15 cellular contexts compared by ENCODE assay signal in the genomic region with DNA sequence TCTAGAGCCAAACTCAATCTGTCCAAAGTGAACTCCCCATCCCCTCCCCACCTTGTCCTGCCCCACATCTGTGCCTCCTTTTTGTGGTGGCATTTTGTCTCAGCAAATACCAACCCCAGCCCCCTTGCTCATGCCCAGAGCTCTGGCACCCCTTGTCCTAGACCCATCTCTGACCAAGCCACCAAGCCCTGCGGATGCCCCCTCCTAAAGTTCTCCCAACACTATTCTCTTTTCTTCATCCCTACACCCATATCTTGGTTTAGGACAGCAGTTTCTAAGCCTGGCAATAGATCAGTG.
"Had no signal": no experiment of that assay in that cellular context is flagged by ENCODE, and none has a peak within 500 bp of the region (broad histone marks: within the 10 kb centered on the region; RNA-seq: fewer than 3 reads in every experiment).

No MANE protein-coding gene starts in this region.

- H3K27ac ChIP-seq: ascending aorta, neural progenitor cell, parathyroid adenoma, SK-N-MC, tibial nerve, vagina had no signal

- H3K4me1 ChIP-seq: ascending aorta, neural progenitor cell, parathyroid adenoma, tibial nerve, vagina had no signal

- H3K4me3 Mint-ChIP-seq: activated B cell treated with CpG ODN at 0.5 μM for 24 hours; activated naive CD8-positive, alpha-beta T cell treated with anti-CD3 and anti-CD28 coated beads, Interleukin-2, amount 10 ng/mL, durations not matched to agents 7 days and 5 days; T-cell had no signal

- H3K27me3 Mint-ChIP-seq: activated B cell treated with CpG ODN at 0.5 μM for 24 hours; activated naive CD8-positive, alpha-beta T cell treated with anti-CD3 and anti-CD28 coated beads, Interleukin-2, amount 10 ng/mL, durations not matched to agents 7 days and 5 days; T-cell had no signal

- H3K4me1 Mint-ChIP-seq: neural progenitor cell had no signal

- H3K4me3 ChIP-seq: ascending aorta, neural progenitor cell, SK-N-MC, tibial nerve, vagina had no signal

- H3K27me3 ChIP-seq: ascending aorta, neural progenitor cell, tibial nerve, vagina had no signal

- H3K36me3 ChIP-seq: neural progenitor cell had no signal

- H3K9me3 ChIP-seq: ascending aorta, tibial nerve, vagina had no signal

- ATAC-seq: left ventricle myocardium superior, T-cell had no signal

- H3K27ac Mint-ChIP-seq: activated B cell treated with CpG ODN at 0.5 μM for 24 hours; activated naive CD8-positive, alpha-beta T cell treated with anti-CD3 and anti-CD28 coated beads, Interleukin-2, amount 10 ng/mL, durations not matched to agents 7 days and 5 days; neural progenitor cell had no signal

- DNase-seq: activated B cell treated with CpG ODN at 0.5 μM for 24 hours; activated CD4-positive, alpha-beta T cell treated with anti-CD3 and anti-CD28 coated beads, Interleukin-2, amount 50 U/mL, for 4 hours; activated effector memory CD4-positive, alpha-beta T cell treated with Interleukin-2 at 50 U/mL for 16 hours; left ventricle myocardium superior; mesenchymal stem cell; retina; small intestine had no signal

- H3K9me3 Mint-ChIP-seq: activated B cell treated with CpG ODN at 0.5 μM for 24 hours; activated naive CD8-positive, alpha-beta T cell treated with anti-CD3 and anti-CD28 coated beads, Interleukin-2, amount 10 ng/mL, durations not matched to agents 7 days and 5 days; neural progenitor cell; T-cell had no signal
